Comparison of ENCODE assay signal across 8 cellular contexts in genomic region chr11:119584193-119585037, GRCh38.
DNase-seq lines count a peak whose midpoint lies in the region; TF ChIP-seq lines count a peak whose summit lies in the region.

No MANE protein-coding gene starts in this region.

- H3K27me3 Mint-ChIP-seq in activated CD4-positive, alpha-beta T cell treated with anti-CD3 and anti-CD28 coated beads, Interleukin-2, amount 10 ng/mL, durations not matched to agents 7 days and 5 days = peaks cover 56% of the 10 kb centered on the region

- H3K27ac Mint-ChIP-seq in activated CD4-positive, alpha-beta T cell treated with anti-CD3 and anti-CD28 coated beads, Interleukin-2, amount 10 ng/mL, durations not matched to agents 7 days and 5 days = no peak overlapping the region

- intact Hi-C loops in ascending aorta (cut with DNase I) = no loop called here

- peak overlapping the region; percentile 51 to 70 for H3K4me3 ChIP-seq in ascending aorta

- peak overlapping the region; percentile 7 for H3K4me3 Mint-ChIP-seq in activated CD4-positive, alpha-beta T cell treated with anti-CD3 and anti-CD28 coated beads, Interleukin-2, amount 10 ng/mL, durations not matched to agents 7 days and 5 days

- H3K4me1 ChIP-seq in ascending aorta = peaks cover 6 to 7% of the 10 kb centered on the region in 2 donors

- H3K36me3 Mint-ChIP-seq in activated CD4-positive, alpha-beta T cell treated with anti-CD3 and anti-CD28 coated beads, Interleukin-2, amount 10 ng/mL, durations not matched to agents 7 days and 5 days (ENCODE audit: low read depth) = no peaks in the 10 kb centered on the region

- peak; percentile 12 for DNase-seq in activated CD4-positive, alpha-beta T cell treated with anti-CD3 and anti-CD28 coated beads, Interleukin-2, amount 10 ng/mL, durations not matched to agents 7 days and 5 days
- no peak for DNase-seq in activated CD4-positive, alpha-beta T cell treated with anti-CD3 and anti-CD28 coated beads for 4 hours
- DNase-seq in NCI-H510A (lab: John Stamatoyannopoulos, UW) = peak; percentile 55
- DNase-seq in ascending aorta (ENCODE audit: low spot score in 2 of 2) = peak in 1 of 2 donors; percentile 62
- peak in 32 of 51 donors; percentile 18 to 77 (median 44) for DNase-seq in hypothalamus (lab: John Stamatoyannopoulos, UW)
- DNase-seq in pulmonary artery endothelial cell (ENCODE audit: low read depth, low spot score) = peak; percentile 24
- no peak for DNase-seq in GM10248 (ENCODE audit: extremely low spot score)
- DNase-seq in NCI-H524 treated with DMSO at 0.1 percent for 48 hours (lab: John Stamatoyannopoulos, UW) = no peak

- no peaks in the 10 kb centered on the region for H3K27me3 ChIP-seq in ascending aorta

- H3K36me3 ChIP-seq in ascending aorta = no peaks in the 10 kb centered on the region

- H3K9me3 Mint-ChIP-seq in activated CD4-positive, alpha-beta T cell treated with anti-CD3 and anti-CD28 coated beads, Interleukin-2, amount 10 ng/mL, durations not matched to agents 7 days and 5 days = no peaks in the 10 kb centered on the region

- TF ChIP-seq CTCF in ascending aorta (IDR thresholded peaks at IDR 0.05) = no peak
- TF ChIP-seq CTCF in GM10248 (IDR thresholded peaks at IDR 0.05; ENCODE audit: control extremely low read depth, extremely low read depth, low read depth, missing control alignments) = no peak

- CTCF ChIA-PET in activated CD4-positive, alpha-beta T cell treated with anti-CD3 and anti-CD28 coated beads, Interleukin-2, amount 10 ng/mL, durations not matched to agents 7 days and 5 days (lab: Charles Lee) = interaction anchor here (1.1 kb wide), 1 partner anchor 8 kb away, joined by 3 read pairs; no protein-coding TSS in a partner anchor
- CTCF ChIA-PET in GM10248 (lab: Yijun Ruan, JAX) = interaction anchor here (1.1 to 2.8 kb wide), 3 partner anchors 43 to 51 kb away, joined by 3 to 7 read pairs (median 6); no protein-coding TSS in a partner anchor

- H3K9me3 ChIP-seq in ascending aorta = no peaks in the 10 kb centered on the region

- H3K4me1 Mint-ChIP-seq in activated CD4-positive, alpha-beta T cell treated with anti-CD3 and anti-CD28 coated beads, Interleukin-2, amount 10 ng/mL, durations not matched to agents 7 days and 5 days = peaks cover 9% of the 10 kb centered on the region

- no peak overlapping the region for H3K27ac ChIP-seq in ascending aorta

- POLR2A ChIA-PET in activated CD4-positive, alpha-beta T cell treated with anti-CD3 and anti-CD28 coated beads, Interleukin-2, amount 10 ng/mL, durations not matched to agents 7 days and 5 days (lab: Charles Lee) = no interaction called here
- POLR2A ChIA-PET in GM10248 (lab: Yijun Ruan, JAX) = no interaction called here

Comparison
In these comparisons a context has a peak if more than half of its experiments do, and no peak if none do; other contexts are left out.
1. DNase-seq: peak in activated CD4-positive, alpha-beta T cell treated with anti-CD3 and anti-CD28 coated beads, Interleukin-2, amount 10 ng/mL, durations not matched to agents 7 days and 5 days (single experiment), NCI-H510A (single experiment), hypothalamus (32 of 51) and pulmonary artery endothelial cell (single experiment); none in activated CD4-positive, alpha-beta T cell treated with anti-CD3 and anti-CD28 coated beads for 4 hours (0 of 2), GM10248 (single experiment) and NCI-H524 treated with DMSO at 0.1 percent for 48 hours (single experiment).